1 cellular context compared by ENCODE assay signal in genomic region chr1:1357871-1358432, GRCh38.
TF ChIP-seq lines count a peak whose summit lies in the region.

No MANE protein-coding gene starts in this region.

TF ChIP-seq in HEK293T, 16 proteins besides CTCF, POLR2A, EP300 and RAD21 (continued from another document):
- TF ChIP-seq FOXM1 (IDR thresholded peaks at IDR 0.05; ENCODE audit: borderline replicate concordance): no peak
- no peak for TF ChIP-seq SUZ12 (IDR thresholded peaks at IDR 0.05)
- no peak for TF ChIP-seq PKNOX1 (IDR thresholded peaks at IDR 0.05)
- TF ChIP-seq FOXA1 (IDR thresholded peaks at IDR 0.05): no peak
- TF ChIP-seq TARDBP (IDR thresholded peaks at IDR 0.05): no peak
- no peak for TF ChIP-seq LEF1 (IDR thresholded peaks at IDR 0.05; ENCODE audit: borderline replicate concordance)
- TF ChIP-seq SP1 (IDR thresholded peaks at IDR 0.05): no peak
- TF ChIP-seq L3MBTL2 (conservative IDR thresholded peaks at IDR 0.05): no peak
- no peak for TF ChIP-seq BHLHE40 (IDR thresholded peaks at IDR 0.05; ENCODE audit: borderline replicate concordance)
- no peak for TF ChIP-seq ZNF384 (IDR thresholded peaks at IDR 0.05)
- TF ChIP-seq ELF4 (IDR thresholded peaks at IDR 0.05): no peak
